ENCODE assay signal across 8 cellular contexts in the genomic region with DNA sequence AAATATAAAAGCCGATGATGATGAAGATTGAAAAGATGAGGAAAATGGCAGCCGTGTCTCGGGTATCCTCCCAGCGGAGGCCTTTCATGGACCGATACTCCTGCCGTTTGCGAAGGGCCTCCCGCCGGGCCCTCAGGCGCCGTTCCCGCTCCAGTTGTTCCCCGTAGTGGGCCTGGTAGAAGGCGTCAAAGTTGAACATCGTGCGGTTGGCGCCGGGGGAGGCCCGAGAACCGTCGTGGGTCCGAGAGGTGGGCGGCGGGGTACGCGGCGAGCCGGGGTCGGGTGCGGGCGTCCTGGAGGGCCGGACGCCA. TPM values are rescaled to one million over a fixed set of nuclear protein-coding genes. Genes with fewer than 3 reads are reported as not detected.
DNase-seq lines count a peak whose midpoint lies in the region; ATAC-seq and TF ChIP-seq lines count a peak whose summit lies in the region.

No MANE protein-coding gene starts in this region.

- H3K36me3 Mint-ChIP-seq in CD4-positive, CD25-positive, alpha-beta regulatory T cell, result peaks cover 27% of the 10 kb centered on the region
- H3K36me3 Mint-ChIP-seq in memory B cell, result peaks cover 15% of the 10 kb centered on the region

- intact Hi-C loops in body of pancreas (cut with DNase I), result no loop called here
- intact Hi-C loops in aorta (cut with DNase I), result loop anchor here in 1 of 2 donors (2.0 kb wide), 1 partner anchor 38 kb away; no protein-coding TSS in a partner anchor

- ATAC-seq in CD4-positive, CD25-positive, alpha-beta regulatory T cell (ENCODE audit: low read depth in 2 of 2), result no peak
- peak; percentile 17 for ATAC-seq in HG02885 (IDR thresholded peaks at IDR 0.05; ENCODE audit: poor library complexity, unreplicated experiment)
- ATAC-seq in body of pancreas, result peak; percentile 1
- ATAC-seq in memory B cell (ENCODE audit: low read depth), result no peak
- ATAC-seq in aorta (ENCODE audit: low FRiP score), result peak; percentile 2
- ATAC-seq in HG03354 (IDR thresholded peaks at IDR 0.05; ENCODE audit: poor library complexity, severe bottlenecking, unreplicated experiment), result no peak

- peak overlapping the region; percentile 77 for H3K4me3 ChIP-seq in CD4-positive, CD25-positive, alpha-beta regulatory T cell (ENCODE audit: low read depth, low read length)
- peak overlapping the region; percentile 98 to 100 for H3K4me3 ChIP-seq in body of pancreas
- peak overlapping the region; percentile 75 to 83 for H3K4me3 ChIP-seq in aorta (ENCODE audit: low read length in 2 of 2)

- H3K4me1 Mint-ChIP-seq in CD4-positive, CD25-positive, alpha-beta regulatory T cell, result peaks cover 13 to 57% (median 28%) of the 10 kb centered on the region in 4 donors
- H3K4me1 Mint-ChIP-seq in memory B cell, result peaks cover 17% of the 10 kb centered on the region

- peaks cover 0 to 4% (median 0%) of the 10 kb centered on the region in 7 donors for H3K9me3 Mint-ChIP-seq in CD4-positive, CD25-positive, alpha-beta regulatory T cell
- H3K9me3 Mint-ChIP-seq in memory B cell, result no peaks in the 10 kb centered on the region

- no peak for DNase-seq in CD4-positive, CD25-positive, alpha-beta regulatory T cell
- DNase-seq in body of pancreas (no peak), memory B cell (ENCODE audit: low spot score in 2 of 2) (no peak), aorta (no peak), NCI-H446 (lab: John Stamatoyannopoulos, UW) (no peak)
- DNase-seq in activated CD8-positive, alpha-beta memory T cell treated with anti-CD3 and anti-CD28 coated beads, Interleukin-2, amount 50 U/mL, for 48 hours, result no peak

- H3K27me3 Mint-ChIP-seq in CD4-positive, CD25-positive, alpha-beta regulatory T cell, result no peaks in the 10 kb centered on the region
- no peaks in the 10 kb centered on the region for H3K27me3 Mint-ChIP-seq in memory B cell

- H3K27ac Mint-ChIP-seq in CD4-positive, CD25-positive, alpha-beta regulatory T cell, result peak overlapping the region; percentile 91 to 98 (median 94)
- peak overlapping the region; percentile 98 for H3K27ac Mint-ChIP-seq in memory B cell

- H3K27me3 ChIP-seq in CD4-positive, CD25-positive, alpha-beta regulatory T cell (ENCODE audit: control insufficient read depth, insufficient read depth, low read length), result no peaks in the 10 kb centered on the region
- H3K27me3 ChIP-seq in body of pancreas, result no peaks in the 10 kb centered on the region
- no peaks in the 10 kb centered on the region for H3K27me3 ChIP-seq in aorta (ENCODE audit: control insufficient read depth in 1 of 2, insufficient read depth in 2 of 2, low read length in 1 of 2)

- WGBS in body of pancreas, 2 donors, result 0 to 1% methylated on average over 1 to 33 of the region's 33 CpGs
- WGBS in aorta, 2 donors, result 1% methylated on average over 33 of the region's 33 CpGs

- H3K36me3 ChIP-seq in CD4-positive, CD25-positive, alpha-beta regulatory T cell (ENCODE audit: control insufficient read depth, insufficient read depth, low read length), result peaks cover 15% of the 10 kb centered on the region
- H3K36me3 ChIP-seq in body of pancreas (replicated peaks in 1 of 2; ENCODE audit: insufficient read depth in 1 of 2, low read depth in 2 of 2) (peaks cover 0 to 7% of the 10 kb centered on the region in 2 donors), aorta (ENCODE audit: control insufficient read depth in 1 of 2, insufficient read depth in 2 of 2, low read length in 1 of 2) (peaks cover 0 to 8% of the 10 kb centered on the region in 2 donors)

- no peaks in the 10 kb centered on the region for H3K9me3 ChIP-seq in CD4-positive, CD25-positive, alpha-beta regulatory T cell (ENCODE audit: control insufficient read depth in 2 of 2, low read length in 2 of 2)
- H3K9me3 ChIP-seq in body of pancreas, result no peaks in the 10 kb centered on the region
- no peaks in the 10 kb centered on the region for H3K9me3 ChIP-seq in aorta (ENCODE audit: control insufficient read depth, low read length)

- peak overlapping the region; percentile 78 for H3K27ac ChIP-seq in CD4-positive, CD25-positive, alpha-beta regulatory T cell (ENCODE audit: insufficient read depth, low read length, poor library complexity, severe bottlenecking)
- H3K27ac ChIP-seq in body of pancreas (peak overlapping the region; percentile 82 to 95 (median 91)), aorta (ENCODE audit: low read depth in 1 of 2, low read length in 2 of 2) (peak overlapping the region in 1 of 2 donors; percentile 70)

- no peak for TF ChIP-seq POLR2A in body of pancreas (IDR thresholded peaks at IDR 0.05)

- H3K4me3 Mint-ChIP-seq in CD4-positive, CD25-positive, alpha-beta regulatory T cell, result peak overlapping the region; percentile 96 to 99 (median 96)
- peak overlapping the region; percentile 97 for H3K4me3 Mint-ChIP-seq in memory B cell

- peaks cover 34% of the 10 kb centered on the region for H3K4me1 ChIP-seq in CD4-positive, CD25-positive, alpha-beta regulatory T cell (ENCODE audit: control insufficient read depth, insufficient read depth, low read length, poor library complexity, severe bottlenecking)
- H3K4me1 ChIP-seq in body of pancreas, result peaks cover 45% of the 10 kb centered on the region
- peaks cover 2 to 3% of the 10 kb centered on the region in 2 donors for H3K4me1 ChIP-seq in aorta (ENCODE audit: control insufficient read depth in 1 of 2, insufficient read depth in 2 of 2, low read length in 2 of 2)

- no peak for TF ChIP-seq CTCF in body of pancreas (IDR thresholded peaks at IDR 0.05)

RNA-seq across cellular contexts. Expression of gene DNAJC30, which starts 0.6 kb away (rescaled TPM):
- 10.0 TPM for total RNA-seq in CD4-positive, CD25-positive, alpha-beta regulatory T cell
- polyA plus RNA-seq in CD4-positive, CD25-positive, alpha-beta regulatory T cell, result 10 to 100 TPM; 10.8 to 14.4 (median 12.8) TPM
- total RNA-seq in body of pancreas (1 to 10 TPM; 3.6 to 5.6 TPM), aorta (1 to 10 TPM; 6.7 to 7.8 TPM)
- 1 to 10 TPM; 4.5 to 5.1 TPM for polyA plus RNA-seq in aorta

RNA-seq across cellular contexts. Expression of gene BUD23, which starts 0.7 kb away (rescaled TPM):
- total RNA-seq in CD4-positive, CD25-positive, alpha-beta regulatory T cell, result 96.3 TPM
- 100 to 1,000 TPM; 112 to 127 (median 120) TPM for polyA plus RNA-seq in CD4-positive, CD25-positive, alpha-beta regulatory T cell
- total RNA-seq in body of pancreas (10 to 100 TPM; 34.3 to 43.3 TPM), aorta (10 to 100 TPM; 39.0 to 39.6 TPM)
- polyA plus RNA-seq in aorta, result 10 to 100 TPM; 48.1 to 60.7 TPM

RNA-seq across cellular contexts. Expression of gene VPS37D, which starts 15.1 kb away (rescaled TPM):
- total RNA-seq in CD4-positive, CD25-positive, alpha-beta regulatory T cell, result 0.64 TPM
- polyA plus RNA-seq in CD4-positive, CD25-positive, alpha-beta regulatory T cell, result under 1 TPM in 1 of 4 donors, not detected in 3; 0.29 TPM
- total RNA-seq in body of pancreas (1 to 10 TPM; 1.3 to 6.0 TPM), aorta (1 to 10 TPM; 1.5 to 1.8 TPM)
- 1 to 10 TPM in 1 of 2 donors, under 1 TPM in 1; 0.88 to 2.3 TPM for polyA plus RNA-seq in aorta

RNA-seq across cellular contexts. Expression of gene STX1A, which starts 36.8 kb away (rescaled TPM):
- 27.3 TPM for total RNA-seq in CD4-positive, CD25-positive, alpha-beta regulatory T cell
- polyA plus RNA-seq in CD4-positive, CD25-positive, alpha-beta regulatory T cell, result 1 to 10 TPM in 3 of 4 donors, under 1 TPM in 1; 0.80 to 3.1 (median 2.0) TPM
- total RNA-seq in body of pancreas (10 to 100 TPM in 1 of 2 donors, 1 to 10 TPM in 1; 9.9 to 12.5 TPM), aorta (10 to 100 TPM; 10.2 to 14.7 TPM)
- 10 to 100 TPM in 1 of 2 donors, 1 to 10 TPM in 1; 2.6 to 13.4 TPM for polyA plus RNA-seq in aorta

RNA-seq across cellular contexts. Expression of gene ABHD11, which starts 55.9 kb away (rescaled TPM):
- total RNA-seq in CD4-positive, CD25-positive, alpha-beta regulatory T cell, result 19.3 TPM
- polyA plus RNA-seq in CD4-positive, CD25-positive, alpha-beta regulatory T cell, result 10 to 100 TPM; 14.5 to 17.5 (median 16.3) TPM
- 10 to 100 TPM; 21.5 to 22.7 TPM for total RNA-seq in body of pancreas
- 10 to 100 TPM; 11.2 to 11.4 TPM for total RNA-seq in aorta
- 10 to 100 TPM; 15.3 to 32.5 TPM for polyA plus RNA-seq in aorta

Comparison
In these comparisons a context has a peak if more than half of its experiments do, and no peak if none do; other contexts are left out.
1. ATAC-seq: peak in HG02885 (single experiment), body of pancreas (single experiment) and aorta (single experiment); none in CD4-positive, CD25-positive, alpha-beta regulatory T cell (0 of 2), memory B cell (single experiment) and HG03354 (single experiment).
2. Peak in every context shown above with its lines, with median percentiles within 50 percentile points of each other: H3K4me3 ChIP-seq.